ENCODE assay signal across 11 cellular contexts in genomic region chr1:184191181-184191601, GRCh38.
DNase-seq lines count a peak whose midpoint lies in the region; ATAC-seq, FAIRE-seq and TF ChIP-seq lines count a peak whose summit lies in the region.
"Had no signal": no experiment of that assay in that cellular context is flagged by ENCODE, and none has a peak within 500 bp of the region (broad histone marks: within the 10 kb centered on the region; RNA-seq: fewer than 3 reads in every experiment).

No MANE protein-coding gene starts in this region.

- H3K79me1 ChIP-seq in IMR-90 (ENCODE audit: low read depth in 1 of 2, low read length in 2 of 2), result no peaks in the 10 kb centered on the region

- TF ChIP-seq CTCF in IMR-90 (conservative IDR thresholded peaks at IDR 0.05; ENCODE audit: low read depth, low read length) (no peak), choroid plexus epithelial cell (conservative IDR thresholded peaks at IDR 0.05; ENCODE audit: low read depth, low read length) (no peak)

- H3K27ac ChIP-seq in IMR-90 (ENCODE audit: insufficient read depth, low read length), result no peak overlapping the region

- no peaks in the 10 kb centered on the region for H3K4me1 Mint-ChIP-seq in T-helper 2 cell treated with Interferon-gamma antibody and Interleukin-4, amounts not matched to agents 5 μg/mL and 100 μg/mL, for 36 hours (ENCODE audit: low read depth)
- H3K4me1 Mint-ChIP-seq: activated naive CD8-positive, alpha-beta T cell treated with anti-CD3 and anti-CD28 coated beads for 36 hours had no signal

- WGBS in IMR-90 (ENCODE audit: extremely low coverage in 2 of 2, insufficient read length in 1 of 2), 2 experiments, result 33% methylated on average over 2 of the region's 11 CpGs; no CpG with 5 or more reads in 1 of the 2 experiments

- no peaks in the 10 kb centered on the region for H3K9me1 ChIP-seq in IMR-90 (ENCODE audit: insufficient read depth, low read length)

- 0 out of 2 replicates have a peak, but pooled peaks have one; percentile 21 for TF ChIP-seq RAD21 in IMR-90 (IDR thresholded peaks at IDR 0.05; ENCODE audit: low read length)

- intact Hi-C loops in IMR-90 (cut with micrococcal nuclease), result no loop called here

- H2BK15ac ChIP-seq in IMR-90 (ENCODE audit: low read depth, low read length), result no peak overlapping the region

- H3K4me3 ChIP-seq in IMR-90 (ENCODE audit: insufficient read depth, low read depth, low read length) (no peak overlapping the region), choroid plexus epithelial cell (ENCODE audit: low read depth, low read length) (no peak overlapping the region)

- CTCF ChIA-PET in IMR-90 (lab: Yijun Ruan, JAX), result interaction anchor here (0.5 kb wide), 1 partner anchor 164 kb away, joined by 3 read pairs; no protein-coding TSS in a partner anchor

- no peak overlapping the region for H2AK5ac ChIP-seq in IMR-90 (ENCODE audit: low read depth, low read length)

- H3K27me3 Mint-ChIP-seq in T-helper 2 cell treated with Interferon-gamma antibody and Interleukin-4, amounts not matched to agents 5 μg/mL and 100 μg/mL, for 36 hours (ENCODE audit: low read depth), result peaks cover 25% of the 10 kb centered on the region

- peaks cover 2% of the 10 kb centered on the region for H3K4me1 ChIP-seq in IMR-90 (ENCODE audit: control insufficient read depth, insufficient read depth, low read length)

- H3K23ac ChIP-seq in IMR-90 (ENCODE audit: low read depth, low read length), result no peak overlapping the region

- DNase-seq in IMR-90, result peak; percentile 96
- peak; percentile 79 for DNase-seq in choroid plexus epithelial cell (ENCODE audit: low read depth)
- DNase-seq in stromal cell of bone marrow (ENCODE audit: low read depth), result peak; percentile 84
- DNase-seq in GM19239 (ENCODE audit: insufficient read length, low spot score), result no peak
- no peak for DNase-seq in ACHN
- no peak for DNase-seq in activated effector memory CD4-positive, alpha-beta T cell treated with Interleukin-2 at 50 U/mL for 16 hours
- no peak for DNase-seq in T-helper 2 cell treated with Interferon-gamma antibody and Interleukin-4, amounts not matched to agents 5 μg/mL and 100 μg/mL, for 36 hours (ENCODE audit: low spot score)
- DNase-seq: activated naive CD8-positive, alpha-beta T cell treated with anti-CD3 and anti-CD28 coated beads for 36 hours; OCI-M1 had no signal

- H3K4me2 ChIP-seq in IMR-90 (ENCODE audit: low read depth, low read length), result peak overlapping the region; percentile 54; the same call in 1 of the 2 replicates

- H2BK120ac ChIP-seq in IMR-90 (ENCODE audit: low read depth, low read length), result peak overlapping the region; percentile 3; the same call in 1 of the 2 replicates

- no peak overlapping the region for H4K91ac ChIP-seq in IMR-90 (ENCODE audit: insufficient read depth, low read depth, low read length)

- no peak overlapping the region for H4K8ac ChIP-seq in IMR-90 (ENCODE audit: low read depth in 2 of 2, low read length in 2 of 2)

- POLR2A ChIA-PET in IMR-90 (lab: Charles Lee; ENCODE audit: unreplicated experiment), result no interaction called here

- H2AFZ ChIP-seq in IMR-90 (replicated peaks; ENCODE audit: low read length, poor library complexity), result peak overlapping the region; percentile 68

- H3K56ac ChIP-seq in IMR-90 (ENCODE audit: extremely low read depth, insufficient read depth, low read length), result no peak overlapping the region

- H4K20me1 ChIP-seq in IMR-90 (ENCODE audit: insufficient read depth, low read length), result no peaks in the 10 kb centered on the region

- no peak overlapping the region for H3K18ac ChIP-seq in IMR-90 (ENCODE audit: low read depth, low read length)

- no peak overlapping the region for H2AK9ac ChIP-seq in IMR-90 (replicated peaks; ENCODE audit: low read depth, low read length, poor library complexity)

- dilution Hi-C loops in IMR-90 (cut with HindIII; ENCODE audit: low sequenced_read_pairs, unreplicated experiment), result no loop called here

- no peaks in the 10 kb centered on the region for H3K36me3 ChIP-seq in IMR-90 (ENCODE audit: control insufficient read depth, insufficient read depth, low read length)

- H4K5ac ChIP-seq in IMR-90 (ENCODE audit: low read depth, low read length), result no peak overlapping the region

- no peaks in the 10 kb centered on the region for H3K36me3 Mint-ChIP-seq in T-helper 2 cell treated with Interferon-gamma antibody and Interleukin-4, amounts not matched to agents 5 μg/mL and 100 μg/mL, for 36 hours (ENCODE audit: low read depth)
- H3K36me3 Mint-ChIP-seq: activated naive CD8-positive, alpha-beta T cell treated with anti-CD3 and anti-CD28 coated beads for 36 hours had no signal

- no peak overlapping the region for H2BK5ac ChIP-seq in IMR-90 (ENCODE audit: low read depth, low read length, poor library complexity, severe bottlenecking)

- peak; percentile 99 for ATAC-seq in IMR-90 (ENCODE audit: low read depth)
- ATAC-seq: activated CD4-positive, CD25-positive, alpha-beta regulatory T cell treated with anti-CD3 and anti-CD28 coated beads, Interleukin-2, amount 50 U/mL, for 24 hours had no signal

- no peak overlapping the region; the same call in 1 of the 2 replicates for H3K4ac ChIP-seq in IMR-90 (ENCODE audit: low read depth, low read length)

- FAIRE-seq in islet of Langerhans (lab: Jason Lieb, UNC) (peak; percentile 27), GM19239 (lab: Jason Lieb, UNC) (no peak)

- no peaks in the 10 kb centered on the region for H3K9me3 Mint-ChIP-seq in T-helper 2 cell treated with Interferon-gamma antibody and Interleukin-4, amounts not matched to agents 5 μg/mL and 100 μg/mL, for 36 hours
- H3K9me3 Mint-ChIP-seq: activated naive CD8-positive, alpha-beta T cell treated with anti-CD3 and anti-CD28 coated beads for 36 hours had no signal

- H3K27me3 ChIP-seq in IMR-90 (ENCODE audit: control insufficient read depth, insufficient read depth, low read length), result peaks cover 11% of the 10 kb centered on the region

- H2BK20ac ChIP-seq in IMR-90 (ENCODE audit: low read depth, low read length), result no peak overlapping the region

- TF ChIP-seq POLR2A in IMR-90 (IDR thresholded peaks at IDR 0.05; ENCODE audit: low read depth, low read length), result no peak

- H3K14ac ChIP-seq in IMR-90 (replicated peaks; ENCODE audit: low read depth, low read length), result no peak overlapping the region

- in situ Hi-C loops in IMR-90 (cut with MboI; ENCODE audit: low sequenced_read_pairs), result no loop called here
- in situ Hi-C loops in ACHN (cut with HindIII; ENCODE audit: low pct_ligation_motif_present, low pct_unique_long_range_greater_than_20kb, low sequenced_read_pairs), result no loop called here

- BruUV-seq in IMR-90 (replicated peaks; lab: Mats Ljungman, UMichigan), result no TSS peak

- H3K9ac ChIP-seq in IMR-90 (ENCODE audit: low read depth, low read length), result no peak overlapping the region

- H3K9me3 ChIP-seq in IMR-90 (ENCODE audit: control insufficient read depth, insufficient read depth, low read length), result no peaks in the 10 kb centered on the region

- no peak overlapping the region for H3K4me3 Mint-ChIP-seq in T-helper 2 cell treated with Interferon-gamma antibody and Interleukin-4, amounts not matched to agents 5 μg/mL and 100 μg/mL, for 36 hours
- H3K4me3 Mint-ChIP-seq: activated naive CD8-positive, alpha-beta T cell treated with anti-CD3 and anti-CD28 coated beads for 36 hours had no signal

- H3K27ac Mint-ChIP-seq in T-helper 2 cell treated with Interferon-gamma antibody and Interleukin-4, amounts not matched to agents 5 μg/mL and 100 μg/mL, for 36 hours, result no peak overlapping the region
- H3K27ac Mint-ChIP-seq: activated naive CD8-positive, alpha-beta T cell treated with anti-CD3 and anti-CD28 coated beads for 36 hours had no signal

TF ChIP-seq in IMR-90, 13 proteins besides CTCF, POLR2A, EP300 and RAD21:
- TF ChIP-seq USF2 (IDR thresholded peaks at IDR 0.05; ENCODE audit: low read depth, low read length) (no peak), MXI1 (IDR thresholded peaks at IDR 0.05; ENCODE audit: borderline replicate concordance, low read depth, low read length) (peak; percentile 67; the same call in 1 of the 2 replicates), MAZ (IDR thresholded peaks at IDR 0.05; ENCODE audit: borderline replicate concordance, low read depth, low read length) (0 out of 2 replicates have a peak, but pooled peaks have one; percentile 19), ELK1 (IDR thresholded peaks at IDR 0.05; ENCODE audit: borderline replicate concordance, low read depth, low read length) (no peak), RFX5 (IDR thresholded peaks at IDR 0.05; ENCODE audit: low read depth, low read length) (no peak), NFE2L2 (IDR thresholded peaks at IDR 0.05; ENCODE audit: low read depth, low read length) (no peak), RCOR1 (IDR thresholded peaks at IDR 0.05; ENCODE audit: insufficient replicate concordance, low read length) (no peak), CHD1 (IDR thresholded peaks at IDR 0.05; ENCODE audit: low read depth, low read length) (no peak), MAFK (IDR thresholded peaks at IDR 0.05; ENCODE audit: low read depth, low read length) (peak; percentile 65), CEBPB (IDR thresholded peaks at IDR 0.05; ENCODE audit: low read depth, low read length) (0 out of 2 replicates have a peak, but pooled peaks have one; percentile 15), FOS (IDR thresholded peaks at IDR 0.05; ENCODE audit: low read depth, low read length) (peak; percentile 65)

Comparison
In these comparisons a context has a peak if more than half of its experiments do, and no peak if none do; other contexts are left out.
1. DNase-seq: peak in IMR-90 (single experiment), choroid plexus epithelial cell (single experiment) and stromal cell of bone marrow (single experiment); none in GM19239 (single experiment), ACHN (single experiment), activated effector memory CD4-positive, alpha-beta T cell treated with Interleukin-2 at 50 U/mL for 16 hours (single experiment) and T-helper 2 cell treated with Interferon-gamma antibody and Interleukin-4, amounts not matched to agents 5 μg/mL and 100 μg/mL, for 36 hours (single experiment).